ENCODE assay signal across 8 cellular contexts in genomic region chr12:48716168-48716492, GRCh38. TPM values are rescaled to one million over a fixed set of nuclear protein-coding genes. Genes with fewer than 3 reads are reported as not detected.
A peak's percentile ranks its signal among the peaks of the same experiment; 100 is the strongest.
DNase-seq lines count a peak whose midpoint lies in the region; ATAC-seq and TF ChIP-seq lines count a peak whose summit lies in the region.

No MANE protein-coding gene starts in this region.

- ATAC-seq in naive thymus-derived CD8-positive, alpha-beta T cell = peak; percentile 18 to 28

- H3K4me3 ChIP-seq in BJ (ENCODE audit: low read depth, low read length) = peak overlapping the region; percentile 65
- no peak overlapping the region for H3K4me3 ChIP-seq in KMS-11 (IDR thresholded peaks at IDR 0.05; ENCODE audit: insufficient read depth, low read depth, low read length)

- H2AFZ ChIP-seq in KMS-11 (ENCODE audit: low read depth) = peak overlapping the region; percentile 51; the same call in 1 of the 2 replicates

- H3K4me2 ChIP-seq in KMS-11 = peak overlapping the region; percentile 94

- peaks cover 23% of the 10 kb centered on the region for H3K9me3 Mint-ChIP-seq in dendritic cell treated with granulocyte-macrophage colony-stimulating factor and Interleukin-4, amounts not matched to agents 40 ng/mL and 50 ng/mL, for 4 days
- peaks cover 6 to 23% (median 14%) of the 10 kb centered on the region in 9 donors for H3K9me3 Mint-ChIP-seq in naive thymus-derived CD8-positive, alpha-beta T cell

- peaks cover 51% of the 10 kb centered on the region for H3K79me2 ChIP-seq in KMS-11 (ENCODE audit: insufficient read depth, low read depth)

- POLR2A ChIA-PET in BJ (lab: Charles Lee) = interaction anchor here (0.6 kb wide), 1 partner anchor 946 kb away, joined by 6 read pairs; no protein-coding TSS in a partner anchor
- POLR2A ChIA-PET in naive thymus-derived CD8-positive, alpha-beta T cell (lab: Charles Lee) = interaction anchor here (0.5 to 3.0 kb wide), 8 partner anchors 12 to 1055 kb away, joined by 3 to 23 read pairs (median 3); partner anchors contain the start of genes ASB8, DDX23, KANSL2 and TUBA1A

- H3K36me3 ChIP-seq in BJ (ENCODE audit: control insufficient read depth, insufficient read depth, low read length) (no peaks in the 10 kb centered on the region; the same call in 1 of the 2 replicates), KMS-11 (ENCODE audit: insufficient read depth) (peaks cover 7% of the 10 kb centered on the region; the same call in 1 of the 2 replicates)

- peaks cover 3% of the 10 kb centered on the region for H3K27me3 Mint-ChIP-seq in dendritic cell treated with granulocyte-macrophage colony-stimulating factor and Interleukin-4, amounts not matched to agents 40 ng/mL and 50 ng/mL, for 4 days
- H3K27me3 Mint-ChIP-seq in naive thymus-derived CD8-positive, alpha-beta T cell = no peaks in the 10 kb centered on the region

- peaks cover 32% of the 10 kb centered on the region for H3K4me1 Mint-ChIP-seq in dendritic cell treated with granulocyte-macrophage colony-stimulating factor and Interleukin-4, amounts not matched to agents 40 ng/mL and 50 ng/mL, for 4 days (ENCODE audit: low read depth)
- H3K4me1 Mint-ChIP-seq in naive thymus-derived CD8-positive, alpha-beta T cell = peaks cover 19 to 55% (median 44%) of the 10 kb centered on the region in 4 donors

- peak overlapping the region; percentile 93 for H3K4me3 Mint-ChIP-seq in dendritic cell treated with granulocyte-macrophage colony-stimulating factor and Interleukin-4, amounts not matched to agents 40 ng/mL and 50 ng/mL, for 4 days
- H3K4me3 Mint-ChIP-seq in naive thymus-derived CD8-positive, alpha-beta T cell = peak overlapping the region; percentile 87 to 98 (median 97)

- no peaks in the 10 kb centered on the region for H3K27me3 ChIP-seq in BJ (ENCODE audit: control insufficient read depth, insufficient read depth, low read length)
- no peaks in the 10 kb centered on the region for H3K27me3 ChIP-seq in KMS-11 (ENCODE audit: insufficient read depth, low read depth)

- DNase-seq in BJ (ENCODE audit: low read depth) (no peak), NOMO-1 treated with dmso at 0.1 percent for 144 hours (lab: John Stamatoyannopoulos, UW; ENCODE audit: unreplicated experiment) (no peak), T1000 (lab: John Stamatoyannopoulos, UW) (no peak), D341Med (ENCODE audit: low spot score) (no peak), AG20443 (ENCODE audit: low spot score) (no peak)
- no peak for DNase-seq in naive thymus-derived CD8-positive, alpha-beta T cell

- no peaks in the 10 kb centered on the region for H4K20me1 ChIP-seq in KMS-11 (ENCODE audit: insufficient read depth)

- CTCF ChIA-PET in BJ (lab: Yijun Ruan, JAX) = interaction anchor here (0.9 to 2.2 kb wide), 3 partner anchors 14 to 99 kb away, joined by 3 to 5 read pairs (median 4); no protein-coding TSS in a partner anchor

- peaks cover 36% of the 10 kb centered on the region for H3K4me1 ChIP-seq in KMS-11 (ENCODE audit: low read depth, poor library complexity, severe bottlenecking)

- intact Hi-C loops in dendritic cell treated with granulocyte-macrophage colony-stimulating factor and Interleukin-4, amounts not matched to agents 40 ng/mL and 50 ng/mL, for 4 days (cut with micrococcal nuclease) = loop anchor here (1.0 to 10.0 kb wide), 2 partner anchors 34 to 611 kb away; partner anchors contain the start of genes KANSL2 and SENP1

- no peak for TF ChIP-seq CTCF in BJ (IDR thresholded peaks at IDR 0.05; ENCODE audit: insufficient read depth, low read depth, low read length)
- TF ChIP-seq CTCF in KMS-11 (conservative IDR thresholded peaks at IDR 0.05; ENCODE audit: low read depth, low read length) = no peak

- peak overlapping the region; percentile 98 for H3K27ac Mint-ChIP-seq in dendritic cell treated with granulocyte-macrophage colony-stimulating factor and Interleukin-4, amounts not matched to agents 40 ng/mL and 50 ng/mL, for 4 days
- peak overlapping the region; percentile 96 to 100 (median 99) for H3K27ac Mint-ChIP-seq in naive thymus-derived CD8-positive, alpha-beta T cell

- peaks cover 61% of the 10 kb centered on the region for H3K36me3 Mint-ChIP-seq in dendritic cell treated with granulocyte-macrophage colony-stimulating factor and Interleukin-4, amounts not matched to agents 40 ng/mL and 50 ng/mL, for 4 days (ENCODE audit: low read depth)
- H3K36me3 Mint-ChIP-seq in naive thymus-derived CD8-positive, alpha-beta T cell = peaks cover 12 to 48% (median 24%) of the 10 kb centered on the region in 3 donors

- peak overlapping the region; percentile 85 for H3K9ac ChIP-seq in KMS-11

- H3K27ac ChIP-seq in KMS-11 = peak overlapping the region; percentile 97

RNA-seq across cellular contexts. Expression of gene CCNT1, which starts 0.4 kb away (rescaled TPM):
- polyA plus RNA-seq in BJ (2011; rRNA removed) = 16.9 and 29.4 TPM in 2 replicates
- 19.3 and 20.5 TPM in 2 replicates for polyA minus RNA-seq in BJ (2011; rRNA and poly(A)+ RNA removed)
- 10 to 100 TPM; 65.5 to 66.5 TPM for total RNA-seq in naive thymus-derived CD8-positive, alpha-beta T cell
- polyA plus RNA-seq in naive thymus-derived CD8-positive, alpha-beta T cell = 10 to 100 TPM; 12.9 to 22.6 (median 12.9) TPM

RNA-seq across cellular contexts. Expression of gene KANSL2, which starts 34.1 kb away (rescaled TPM):
- 41.0 and 41.4 TPM in 2 replicates for polyA plus RNA-seq in BJ (2011; rRNA removed)
- 26.6 and 55.8 TPM in 2 replicates for polyA minus RNA-seq in BJ (2011; rRNA and poly(A)+ RNA removed)
- 10 to 100 TPM; 83.3 to 92.4 TPM for total RNA-seq in naive thymus-derived CD8-positive, alpha-beta T cell
- polyA plus RNA-seq in naive thymus-derived CD8-positive, alpha-beta T cell = 10 to 100 TPM; 21.0 to 30.2 (median 27.4) TPM
